8 cellular contexts compared by ENCODE assay signal in the genomic region with DNA sequence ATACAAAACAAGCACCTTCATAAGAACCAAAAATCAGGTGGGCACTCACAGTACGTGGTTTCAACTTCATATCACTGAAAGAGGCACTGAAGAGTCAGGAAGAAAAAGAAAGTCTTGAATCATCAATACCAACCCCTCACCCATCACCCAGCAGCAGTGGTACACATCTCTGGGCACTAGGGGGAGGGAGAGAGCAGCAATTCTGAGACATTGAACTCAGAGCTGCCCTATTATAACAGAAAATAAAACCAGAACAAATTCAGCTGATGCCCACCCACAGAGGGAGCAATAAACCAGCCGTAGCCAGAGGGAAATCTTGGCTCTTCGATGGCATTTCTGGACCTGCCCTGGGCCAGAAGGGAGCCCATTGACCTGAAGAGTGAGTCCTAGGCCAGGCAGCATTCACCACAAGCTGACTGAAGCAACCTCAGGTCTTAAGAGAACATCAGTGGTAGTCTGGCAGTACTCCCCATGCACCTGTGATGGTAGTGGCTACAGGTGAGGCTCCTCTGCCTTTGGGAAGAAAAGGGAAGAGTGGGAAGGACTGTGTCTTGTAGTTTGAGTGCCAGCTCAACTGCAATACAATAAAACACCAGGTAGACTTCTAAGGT. TPM values are rescaled to one million over a fixed set of nuclear protein-coding genes. Genes with fewer than 3 reads are reported as not detected.
DNase-seq lines count a peak whose midpoint lies in the region; ATAC-seq lines count a peak whose summit lies in the region.

No MANE protein-coding gene starts in this region.

- peak; percentile 10 for DNase-seq in Caki2 (ENCODE audit: low read depth)
- peak; percentile 8 for DNase-seq in NCI-H748 treated with DMSO at 0.1 percent for 48 hours (lab: John Stamatoyannopoulos, UW)
- DNase-seq in activated naive CD4-positive, alpha-beta T cell treated with anti-CD3 and anti-CD28 coated beads, Interleukin-2, amount 50 U/mL, for 16 hours, result peak; percentile 14
- DNase-seq in kidney tubule cell (ENCODE audit: low spot score), result peak; percentile 59
- DNase-seq in activated CD4-positive, CD25-positive, alpha-beta regulatory T cell treated with anti-CD3 and anti-CD28 coated beads, Interleukin-2, amount 50 U/mL, for 72 hours, result no peak

- peak; percentile 96 for ATAC-seq in GM19025 (IDR thresholded peaks at IDR 0.05; ENCODE audit: low read depth, unreplicated experiment)
- ATAC-seq in HG03060 (IDR thresholded peaks at IDR 0.05; ENCODE audit: low read depth, unreplicated experiment), result peak; percentile 92
- no peak for ATAC-seq in activated CD4-positive, CD25-positive, alpha-beta regulatory T cell treated with anti-CD3 and anti-CD28 coated beads, Interleukin-2, amount 50 U/mL, for 24 hours

- in situ Hi-C loops in Caki2 (cut with HindIII; ENCODE audit: low pct_unique_long_range_greater_than_20kb, low sequenced_read_pairs), result no loop called here

RNA-seq across cellular contexts. Expression of gene FAM181B, which starts 42.2 kb away (rescaled TPM):
- total RNA-seq in Caki2 (2014; rRNA removed; shearing (Covaris generic); ENCODE audit: low replicate concordance), result 1.8 and 5.0 TPM in 2 replicates

Comparison
In these comparisons a context has a peak if more than half of its experiments do, and no peak if none do; other contexts are left out.
1. ATAC-seq: peak in GM19025 (single experiment) and HG03060 (single experiment); none in activated CD4-positive, CD25-positive, alpha-beta regulatory T cell treated with anti-CD3 and anti-CD28 coated beads, Interleukin-2, amount 50 U/mL, for 24 hours (0 of 2).